Comparison of ENCODE assay signal across 1 cellular context in genomic region chr7:137832990-137833389, GRCh38. TPM values are rescaled to one million over a fixed set of nuclear protein-coding genes. Genes with fewer than 3 reads are reported as not detected.
"Had no signal": no experiment of that assay in that cellular context is flagged by ENCODE, and none has a peak within 500 bp of the region (broad histone marks: within the 10 kb centered on the region; RNA-seq: fewer than 3 reads in every experiment).

No MANE protein-coding gene starts in this region.

RNA-seq across cellular contexts. Expression of gene DGKI, which starts 13.8 kb away (rescaled TPM):
- total RNA-seq: foreskin keratinocyte had no signal
- polyA plus RNA-seq: foreskin keratinocyte had no signal
